Comparison of ENCODE assay signal across 8 cellular contexts in the genomic region with DNA sequence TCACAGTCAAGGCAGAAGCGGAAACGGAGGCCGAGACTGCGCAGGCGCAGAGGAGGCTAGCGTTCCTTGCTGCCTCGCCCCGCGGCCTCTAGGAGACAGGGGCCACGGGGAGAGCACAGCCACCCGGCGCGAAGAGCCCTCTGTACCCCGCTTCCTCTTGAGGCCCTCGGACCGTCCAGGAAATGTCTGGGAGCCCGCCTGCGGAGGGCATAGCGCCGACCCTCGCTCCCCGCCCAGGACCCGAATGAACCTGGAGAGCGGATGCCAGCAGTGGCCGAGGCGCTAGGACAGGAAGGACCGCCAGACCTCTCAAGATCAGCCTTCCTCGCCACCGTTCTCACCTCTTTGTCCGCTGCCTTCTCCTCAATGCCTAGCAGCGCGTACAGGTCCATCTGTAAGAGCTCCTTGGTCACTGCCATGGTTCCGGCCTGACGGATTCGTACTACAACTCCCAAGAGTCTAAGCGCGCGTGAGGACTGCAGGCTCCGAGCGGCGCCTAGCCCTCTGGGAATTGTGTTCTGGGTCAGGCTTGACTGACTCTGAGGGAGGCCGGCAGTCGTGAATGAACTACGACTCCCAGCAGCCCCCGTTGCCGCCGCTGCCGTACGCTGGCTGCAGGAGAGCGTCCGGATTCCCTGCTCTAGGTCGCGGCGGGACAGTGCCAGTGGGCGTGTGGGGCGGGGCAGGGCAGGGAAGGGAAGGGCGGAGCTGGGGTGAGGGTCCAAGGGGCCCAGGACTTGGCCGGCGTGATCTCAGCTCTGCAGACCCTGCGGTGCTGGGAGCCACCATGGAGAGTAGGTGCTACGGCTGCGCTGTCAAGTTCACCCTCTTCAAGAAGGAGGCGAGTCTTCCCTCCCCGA. TPM values are rescaled to one million over a fixed set of nuclear protein-coding genes. Genes with fewer than 3 reads are reported as not detected.
DNase-seq lines count a peak whose midpoint lies in the region; ATAC-seq, FAIRE-seq and TF ChIP-seq lines count a peak whose summit lies in the region.

A gene with protein sequence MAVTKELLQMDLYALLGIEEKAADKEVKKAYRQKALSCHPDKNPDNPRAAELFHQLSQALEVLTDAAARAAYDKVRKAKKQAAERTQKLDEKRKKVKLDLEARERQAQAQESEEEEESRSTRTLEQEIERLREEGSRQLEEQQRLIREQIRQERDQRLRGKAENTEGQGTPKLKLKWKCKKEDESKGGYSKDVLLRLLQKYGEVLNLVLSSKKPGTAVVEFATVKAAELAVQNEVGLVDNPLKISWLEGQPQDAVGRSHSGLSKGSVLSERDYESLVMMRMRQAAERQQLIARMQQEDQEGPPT (minus strand): TSS at position 446 of the 860 bp plus-strand sequence. CDS start 27 bp downstream, at position 419.
A gene with protein sequence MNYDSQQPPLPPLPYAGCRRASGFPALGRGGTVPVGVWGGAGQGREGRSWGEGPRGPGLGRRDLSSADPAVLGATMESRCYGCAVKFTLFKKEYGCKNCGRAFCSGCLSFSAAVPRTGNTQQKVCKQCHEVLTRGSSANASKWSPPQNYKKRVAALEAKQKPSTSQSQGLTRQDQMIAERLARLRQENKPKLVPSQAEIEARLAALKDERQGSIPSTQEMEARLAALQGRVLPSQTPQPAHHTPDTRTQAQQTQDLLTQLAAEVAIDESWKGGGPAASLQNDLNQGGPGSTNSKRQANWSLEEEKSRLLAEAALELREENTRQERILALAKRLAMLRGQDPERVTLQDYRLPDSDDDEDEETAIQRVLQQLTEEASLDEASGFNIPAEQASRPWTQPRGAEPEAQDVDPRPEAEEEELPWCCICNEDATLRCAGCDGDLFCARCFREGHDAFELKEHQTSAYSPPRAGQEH (plus strand): TSS at position 62 of the 860 bp plus-strand sequence. CDS start 501 bp downstream, at position 563.

- H3K4me1 ChIP-seq in pancreas (peaks cover 3 to 13% (median 7%) of the 10 kb centered on the region in 3 donors), tibial artery (peaks cover 0 to 29% (median 16%) of the 10 kb centered on the region in 4 donors)

- H3K27ac ChIP-seq in pancreas, result peak within 1 kb of the TSS; percentile 82 to 93 (median 89)
- H3K27ac ChIP-seq in tibial artery, result peak within 1 kb of the TSS; percentile 87 to 98

- intact Hi-C loops in Right ventricle myocardium inferior (cut with DNase I), result loop anchor here (1.0 kb wide), 1 partner anchor 52 kb away; a partner anchor contains a TSS
- intact Hi-C loops in pancreas (cut with DNase I), result no loop called here
- intact Hi-C loops in tibial artery (cut with DNase I; ENCODE audit: low total_unique reads), result loop anchor here (10.0 kb wide), 1 partner anchor 858 kb away; a partner anchor contains a TSS

- H3K4me3 ChIP-seq in pancreas, result peak within 1 kb of the TSS; percentile 91 to 96 (median 93)
- H3K4me3 ChIP-seq in tibial artery, result peak within 1 kb of the TSS; percentile 69 to 96

- DNase-seq in NCI-H1417 (lab: John Stamatoyannopoulos, UW), result peak; percentile 85 to 95 (median 95)
- peak; percentile 86 to 91 for DNase-seq in SW 1271 (lab: John Stamatoyannopoulos, UW)
- DNase-seq in activated naive CD8-positive, alpha-beta T cell treated with anti-CD3 and anti-CD28 coated beads, Interleukin-2, amount 50 U/mL, for 16 hours (ENCODE audit: low read depth, low spot score), result peak; percentile 88
- peak; percentile 99 for DNase-seq in Right ventricle myocardium inferior (ENCODE audit: missing footprints)
- DNase-seq in pancreas, result peak; percentile 92 to 98 (median 96)
- DNase-seq in tibial artery, result peak; percentile 98

- no peaks in the 10 kb centered on the region for H3K9me3 ChIP-seq in pancreas
- H3K9me3 ChIP-seq in tibial artery, result no peaks in the 10 kb centered on the region

- peak; percentile 39; the same call in 1 of the 3 replicates for TF ChIP-seq CTCF in GM12872 (IDR thresholded peaks at IDR 0.05; ENCODE audit: insufficient read depth, low read depth, low read length)
- TF ChIP-seq CTCF in pancreas (IDR thresholded peaks at IDR 0.05), result peak in 1 of 4 donors; percentile 6
- TF ChIP-seq CTCF in tibial artery (IDR thresholded peaks at IDR 0.05), result no peak

- H3K27me3 ChIP-seq in pancreas (no peaks in the 10 kb centered on the region), tibial artery (no peaks in the 10 kb centered on the region)

- WGBS in pancreas, 2 donors, result 0 to 1% methylated on average over 61 to 64 of the region's 64 CpGs

- peak; percentile 47 for FAIRE-seq in pancreas (lab: Jason Lieb, UNC)

- ATAC-seq in HG02759 (IDR thresholded peaks at IDR 0.05; ENCODE audit: unreplicated experiment), result peak; percentile 94
- peak; percentile 99 for ATAC-seq in Right ventricle myocardium inferior
- peak; percentile 97 to 99 (median 98) for ATAC-seq in pancreas

- H3K36me3 ChIP-seq in pancreas (no peaks in the 10 kb centered on the region), tibial artery (peaks cover 0 to 28% (median 9%) of the 10 kb centered on the region in 3 donors)

RNA-seq across cellular contexts. Expression of the first gene that starts in this region (rescaled TPM):
- total RNA-seq in Right ventricle myocardium inferior (19.7 TPM), pancreas (10 to 100 TPM; 12.2 to 23.1 (median 14.8) TPM)
- 10 to 100 TPM; 54.9 to 57.6 TPM for polyA plus RNA-seq in pancreas

RNA-seq across cellular contexts. Expression of the second gene that starts in this region (rescaled TPM):
- total RNA-seq in Right ventricle myocardium inferior (27.6 TPM), pancreas (10 to 100 TPM in 2 of 6 donors, 1 to 10 TPM in 4; 7.4 to 14.4 (median 8.2) TPM)
- 10 to 100 TPM; 19.0 to 27.3 TPM for polyA plus RNA-seq in pancreas

Comparison
In these comparisons a context has a peak if more than half of its experiments do, and no peak if none do; other contexts are left out.
1. Peak in every context shown above with its lines: DNase-seq, ATAC-seq, H3K4me3 ChIP-seq and H3K27ac ChIP-seq.
2. intact Hi-C loops: an anchor here in Right ventricle myocardium inferior (1.0 kb wide) and tibial artery (10.0 kb wide); none called in pancreas.